8 cellular contexts compared by ENCODE assay signal in genomic region chr1:21174638-21175323, GRCh38. TPM values are rescaled to one million over a fixed set of nuclear protein-coding genes. Genes with fewer than 3 reads are reported as not detected.
A peak's percentile ranks its signal among the peaks of the same experiment; 100 is the strongest.
DNase-seq lines count a peak whose midpoint lies in the region; ATAC-seq and TF ChIP-seq lines count a peak whose summit lies in the region.

No MANE protein-coding gene starts in this region.

- H3K9me2 ChIP-seq in PC-9 (ENCODE audit: insufficient read depth) = no peaks in the 10 kb centered on the region

- H3K9ac ChIP-seq in endocrine pancreas (ENCODE audit: control insufficient read depth, insufficient read depth, low read length) = peak overlapping the region; percentile 73

- peak overlapping the region; percentile 77 for H3K4me2 ChIP-seq in PC-9

- peak overlapping the region; percentile 63 for H3K4me3 ChIP-seq in PC-9
- peak overlapping the region; percentile 100 for H3K4me3 ChIP-seq in endocrine pancreas (ENCODE audit: control insufficient read depth, insufficient read depth, low read length)
- H3K4me3 ChIP-seq in neuron (ENCODE audit: low read length) = peak overlapping the region; percentile 100

- peaks cover 6% of the 10 kb centered on the region; the same call in 1 of the 2 replicates for H3K4me1 ChIP-seq in PC-9 (replicated peaks; ENCODE audit: insufficient read depth)
- H3K4me1 ChIP-seq in endocrine pancreas (ENCODE audit: control insufficient read depth, insufficient read depth, low read length) = peaks cover 17% of the 10 kb centered on the region
- H3K4me1 ChIP-seq in neuron (ENCODE audit: insufficient read depth, low read length) = peaks cover 19% of the 10 kb centered on the region

- H3F3A ChIP-seq in PC-9 (ENCODE audit: insufficient read depth, low read depth) = peaks cover 12% of the 10 kb centered on the region; the same call in 1 of the 2 replicates

- H3K9me3 ChIP-seq in PC-9 (ENCODE audit: insufficient read depth, low read depth) = no peaks in the 10 kb centered on the region
- H3K9me3 ChIP-seq in endocrine pancreas (ENCODE audit: control insufficient read depth, low read length) = no peaks in the 10 kb centered on the region
- H3K9me3 ChIP-seq in neuron (ENCODE audit: low read length) = no peaks in the 10 kb centered on the region

- H2AFZ ChIP-seq in PC-9 (peak overlapping the region; percentile 66; the same call in 1 of the 2 replicates), neuron (ENCODE audit: low read depth, low read length) (no peak overlapping the region)

- intact Hi-C loops in PC-9 (cut with micrococcal nuclease; ENCODE audit: unreplicated experiment) = loop anchor here (10.0 kb wide), 1 partner anchor 390 kb away; the partner anchor contains the start of gene HP1BP3

- H3K79me2 ChIP-seq in PC-9 (ENCODE audit: low read depth) = peaks cover 58% of the 10 kb centered on the region

- POLR2A ChIA-PET in PC-9 (lab: Charles Lee; ENCODE audit: unreplicated experiment) = interaction anchor here (0.7 kb wide), 1 partner anchor 56 kb away, joined by 3 read pairs; no protein-coding TSS in a partner anchor

- H3K27me3 ChIP-seq in PC-9 (ENCODE audit: insufficient read depth, low read depth) (no peaks in the 10 kb centered on the region), endocrine pancreas (ENCODE audit: control insufficient read depth, insufficient read depth, low read length) (no peaks in the 10 kb centered on the region), neuron (ENCODE audit: insufficient read depth, low read length) (no peaks in the 10 kb centered on the region)

- no peak for ATAC-seq in HG02852 (IDR thresholded peaks at IDR 0.05; ENCODE audit: unreplicated experiment)
- ATAC-seq in GM21515 (IDR thresholded peaks at IDR 0.05; ENCODE audit: unreplicated experiment) = no peak

- peak overlapping the region; percentile 84 for H3K27ac ChIP-seq in PC-9

- peaks cover 21% of the 10 kb centered on the region for H4K20me1 ChIP-seq in PC-9 (ENCODE audit: insufficient read depth)

- CTCF ChIA-PET in PC-9 (lab: Charles Lee) = no interaction called here

- BruUV-seq in PC-9 (replicated peaks; lab: Mats Ljungman, UMichigan) = no TSS peak

- DNase-seq in EL = peak; percentile 72
- DNase-seq in PC-9 = peak in 1 of 2 experiments; percentile 64
- no peak for DNase-seq in NCI-H345 (lab: John Stamatoyannopoulos, UW)
- no peak for DNase-seq in CD1c-positive myeloid dendritic cell (ENCODE audit: extremely low spot score)

- no peak for TF ChIP-seq CTCF in PC-9 (conservative IDR thresholded peaks at IDR 0.05)

- H3K36me3 ChIP-seq in PC-9 (ENCODE audit: low read depth) (no peaks in the 10 kb centered on the region), endocrine pancreas (ENCODE audit: control insufficient read depth, insufficient read depth, low read length) (no peaks in the 10 kb centered on the region), neuron (ENCODE audit: insufficient read depth, low read length) (peaks cover 22% of the 10 kb centered on the region)

RNA-seq across cellular contexts. Expression of gene EIF4G3, which starts 1.9 kb away (rescaled TPM):
- 52.6 and 63.2 TPM in 2 replicates for total RNA-seq in PC-9 (2021)
